14 cellular contexts compared by ENCODE assay signal in genomic region chr2:67626076-67626475, GRCh38.
"Had no signal": no experiment of that assay in that cellular context is flagged by ENCODE, and none has a peak within 500 bp of the region (broad histone marks: within the 10 kb centered on the region; RNA-seq: fewer than 3 reads in every experiment).

No MANE protein-coding gene starts in this region.

- H3K4me3 ChIP-seq: lung, ovary, skin epidermis, thyroid gland had no signal

- H3K27ac ChIP-seq: ovary, thyroid gland had no signal

- H3K9me3 ChIP-seq: ovary, thyroid gland had no signal

- H3K36me3 Mint-ChIP-seq: activated naive CD4-positive, alpha-beta T cell treated with anti-CD3 and anti-CD28 coated beads, Interleukin-2, amount 10 ng/mL, durations not matched to agents 7 days and 5 days had no signal

- H3K4me1 Mint-ChIP-seq: activated naive CD4-positive, alpha-beta T cell treated with anti-CD3 and anti-CD28 coated beads, Interleukin-2, amount 10 ng/mL, durations not matched to agents 7 days and 5 days had no signal

- H3K27me3 ChIP-seq: ovary, thyroid gland had no signal

- H3K4me1 ChIP-seq: thyroid gland had no signal

- DNase-seq: activated naive CD4-positive, alpha-beta T cell treated with anti-CD3 and anti-CD28 coated beads, Interleukin-2, amount 10 ng/mL, durations not matched to agents 7 days and 5 days; amniotic stem cell; glutamatergic neuron; immature natural killer cell; left cardiac atrium; ovary; SW 1271; thyroid gland had no signal

- ATAC-seq: activated CD4-positive, CD25-positive, alpha-beta regulatory T cell treated with anti-CD3 and anti-CD28 coated beads, Interleukin-2, amount 50 U/mL, for 24 hours; esophagus mucosa; left cardiac atrium had no signal

- H3K9me3 Mint-ChIP-seq: activated T-helper 2 cell treated with anti-CD3 and anti-CD28 coated beads, Interferon-gamma antibody, Interleukin-2, Interleukin-4, amounts not matched to agents 10 μg/mL and 5 μg/mL and 100 μg/mL, durations not matched to agents 14 hours and 24 hours and 36 hours; T-helper 2 cell treated with Interferon-gamma antibody and Interleukin-4, amounts not matched to agents 5 μg/mL and 100 μg/mL, for 36 hours had no signal

- H3K36me3 ChIP-seq: ovary, thyroid gland had no signal

- H3K27me3 Mint-ChIP-seq: activated naive CD4-positive, alpha-beta T cell treated with anti-CD3 and anti-CD28 coated beads, Interleukin-2, amount 10 ng/mL, durations not matched to agents 7 days and 5 days had no signal

- H3K4me3 Mint-ChIP-seq: activated naive CD4-positive, alpha-beta T cell treated with anti-CD3 and anti-CD28 coated beads, Interleukin-2, amount 10 ng/mL, durations not matched to agents 7 days and 5 days; immature natural killer cell; T-helper 2 cell treated with Interferon-gamma antibody and Interleukin-4, amounts not matched to agents 5 μg/mL and 100 μg/mL, for 36 hours had no signal

- H3K27ac Mint-ChIP-seq: activated naive CD4-positive, alpha-beta T cell treated with anti-CD3 and anti-CD28 coated beads, Interleukin-2, amount 10 ng/mL, durations not matched to agents 7 days and 5 days; activated T-helper 2 cell treated with anti-CD3 and anti-CD28 coated beads, Interferon-gamma antibody, Interleukin-2, Interleukin-4, amounts not matched to agents 10 μg/mL and 5 μg/mL and 100 μg/mL, durations not matched to agents 14 hours and 24 hours and 36 hours; immature natural killer cell; T-helper 2 cell treated with Interferon-gamma antibody and Interleukin-4, amounts not matched to agents 5 μg/mL and 100 μg/mL, for 36 hours had no signal
